Comparison of ENCODE assay signal across 11 cellular contexts in genomic region chr19:55472463-55472862, GRCh38. TPM values are rescaled to one million over a fixed set of nuclear protein-coding genes. Genes with fewer than 3 reads are reported as not detected.
DNase-seq lines count a peak whose midpoint lies in the region; TF ChIP-seq lines count a peak whose summit lies in the region.
"Had no signal": no experiment of that assay in that cellular context is flagged by ENCODE, and none has a peak within 500 bp of the region (broad histone marks: within the 10 kb centered on the region; RNA-seq: fewer than 3 reads in every experiment).

No MANE protein-coding gene starts in this region.

- TF ChIP-seq CTCF in cardiac fibroblast (IDR thresholded peaks at IDR 0.05; ENCODE audit: low read depth, low read length) = no peak

- DNase-seq in HPDE6-E6E7 (ENCODE audit: extremely low spot score) = peak; percentile 60
- peak; percentile 41 to 71 for DNase-seq in cardiac fibroblast (ENCODE audit: low read depth in 2 of 2)
- DNase-seq in renal cortical epithelial cell (ENCODE audit: low read depth) = peak; percentile 85
- no peak for DNase-seq in occipital lobe (lab: John Stamatoyannopoulos, UW)
- no peak for DNase-seq in NCI-H187 (lab: John Stamatoyannopoulos, UW)
- no peak for DNase-seq in NCI-H2081 treated with DMSO at 0.1 percent for 48 hours (lab: John Stamatoyannopoulos, UW)
- DNase-seq: activated CD4-positive, alpha-beta T cell treated with anti-CD3 and anti-CD28 coated beads for 36 hours; activated naive CD4-positive, alpha-beta T cell; DMS153; SHP77; stimulated activated naive CD8-positive, alpha-beta T cell treated with anti-CD3 and anti-CD28 coated beads, Interleukin-15, amount 100 ng/mL, for 72 hours had no signal

- H3K4me3 ChIP-seq in cardiac fibroblast (replicated peaks in 1 of 2; ENCODE audit: low read depth in 2 of 2, low read length in 2 of 2) = no peak overlapping the region

RNA-seq across cellular contexts. Expression of gene ZNF628, which starts 4.0 kb away (rescaled TPM):
- total RNA-seq in renal cortical epithelial cell = 3.5 and 6.0 TPM in 2 replicates
- total RNA-seq in occipital lobe = 0.78 TPM

RNA-seq across cellular contexts. Expression of gene C19orf85, which starts 7.9 kb away (rescaled TPM):
- total RNA-seq in renal cortical epithelial cell = not detected in 2 replicates
- total RNA-seq in occipital lobe = not detected
- total RNA-seq: activated CD4-positive, alpha-beta T cell treated with anti-CD3 and anti-CD28 coated beads for 36 hours had no signal

RNA-seq across cellular contexts. Expression of gene ISOC2, which starts 11.0 kb away (rescaled TPM):
- total RNA-seq in renal cortical epithelial cell (64.3 and 69.8 TPM in 2 replicates), occipital lobe (13.7 TPM)

RNA-seq across cellular contexts. Expression of gene NAT14, which starts 12.5 kb away (rescaled TPM):
- total RNA-seq in renal cortical epithelial cell (21.2 and 39.4 TPM in 2 replicates), occipital lobe (15.0 TPM)

RNA-seq across cellular contexts. Expression of gene SSC5D, which starts 15.8 kb away (rescaled TPM):
- 5.0 and 69.4 TPM in 2 replicates for total RNA-seq in renal cortical epithelial cell
- 0.31 TPM for total RNA-seq in occipital lobe

Comparison
In these comparisons a context has a peak if more than half of its experiments do, and no peak if none do; other contexts are left out.
1. DNase-seq: peak in HPDE6-E6E7 (single experiment), cardiac fibroblast (2 of 2) and renal cortical epithelial cell (single experiment); none in occipital lobe (single experiment), NCI-H187 (0 of 2) and NCI-H2081 treated with DMSO at 0.1 percent for 48 hours (single experiment).